In the genomic region with DNA sequence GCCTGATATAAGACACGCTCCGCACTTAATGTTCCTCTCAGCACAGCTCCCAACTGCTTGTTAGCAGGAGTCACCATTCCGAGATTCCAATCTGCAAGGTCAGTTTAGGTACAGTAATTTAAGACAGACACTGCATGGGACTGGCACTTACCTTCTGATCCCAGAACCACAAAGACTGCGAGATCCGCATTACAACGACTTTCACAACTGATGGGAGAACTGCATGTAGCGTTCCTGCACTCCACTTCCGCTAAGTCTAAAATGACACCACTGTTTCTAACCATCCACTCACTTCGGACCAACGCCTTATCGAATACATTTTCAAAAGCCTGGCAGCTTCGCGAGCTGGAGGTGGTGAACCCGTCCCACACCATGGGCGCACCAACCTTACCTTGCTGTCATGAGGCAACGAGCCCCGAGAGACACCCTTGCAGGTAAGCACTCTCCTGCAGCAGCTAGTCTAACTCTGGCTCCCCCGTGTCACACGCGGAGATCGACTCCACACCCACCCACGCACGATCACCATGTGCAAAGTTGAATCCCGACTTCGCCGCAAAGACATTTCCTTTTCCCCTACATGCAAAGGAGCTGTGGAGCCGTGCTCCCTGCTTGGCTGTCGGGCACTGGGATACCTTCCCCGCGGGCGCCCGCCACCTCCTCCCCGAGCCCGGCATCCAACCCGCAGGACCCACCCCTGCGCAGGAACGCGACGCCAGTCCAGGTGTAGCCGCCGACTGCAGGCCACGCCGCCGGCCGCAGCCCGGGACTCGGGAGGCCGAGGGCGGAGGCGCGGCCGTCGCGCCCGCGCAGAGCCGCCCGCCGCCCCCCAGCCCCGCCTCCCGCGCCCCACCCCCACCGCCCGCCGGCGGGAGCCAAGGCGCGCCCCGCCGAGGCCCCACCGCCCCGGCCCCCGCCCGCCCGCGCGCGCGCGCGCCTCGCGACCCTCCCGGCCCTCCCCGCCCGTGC, we compare ENCODE assay signal across 8 cellular contexts. TPM values are rescaled to one million over a fixed set of nuclear protein-coding genes. Genes with fewer than 3 reads are reported as not detected.
A peak's percentile ranks its signal among the peaks of the same experiment; 100 is the strongest.
DNase-seq lines count a peak whose midpoint lies in the region; ATAC-seq and TF ChIP-seq lines count a peak whose summit lies in the region.

No MANE protein-coding gene starts in this region.

- intact Hi-C loops in CD4-positive, alpha-beta memory T cell (cut with micrococcal nuclease): loop anchor here (2.0 to 10.0 kb wide), 2 partner anchors 116 to 1540 kb away; partner anchors contain the start of genes ARF1 and NUP133

- peak overlapping the region; percentile 63 for H3K27ac ChIP-seq in CD4-positive, alpha-beta memory T cell (ENCODE audit: low read depth, low read length)
- peak overlapping the region; percentile 42 for H3K27ac ChIP-seq in neural cell (ENCODE audit: low read length)
- peak overlapping the region; percentile 49 for H3K27ac ChIP-seq in stomach smooth muscle (ENCODE audit: low read length)

- H4K20me1 ChIP-seq in neural cell (ENCODE audit: insufficient read depth): no peaks in the 10 kb centered on the region

- no peak overlapping the region for H2AFZ ChIP-seq in neural cell (ENCODE audit: low read depth, low read length)

- H3K9me3 ChIP-seq in CD4-positive, alpha-beta memory T cell (ENCODE audit: control insufficient read depth in 1 of 2, low read length in 2 of 2): no peaks in the 10 kb centered on the region
- H3K9me3 ChIP-seq in neural cell (ENCODE audit: low read length): no peaks in the 10 kb centered on the region
- H3K9me3 ChIP-seq in stomach smooth muscle (ENCODE audit: control insufficient read depth in 2 of 2, low read length in 2 of 2): no peaks in the 10 kb centered on the region

- H3F3A ChIP-seq in neural cell (ENCODE audit: insufficient read depth, low read length, poor library complexity, severe bottlenecking): no peaks in the 10 kb centered on the region

- no peaks in the 10 kb centered on the region for H3K27me3 ChIP-seq in CD4-positive, alpha-beta memory T cell (ENCODE audit: insufficient read depth, low read length)
- no peaks in the 10 kb centered on the region for H3K27me3 ChIP-seq in neural cell (ENCODE audit: insufficient read depth, low read depth, low read length)
- no peaks in the 10 kb centered on the region for H3K27me3 ChIP-seq in stomach smooth muscle (ENCODE audit: control insufficient read depth in 1 of 2, insufficient read depth in 2 of 2, low read length in 2 of 2)

- TF ChIP-seq EP300 in neural cell (conservative IDR thresholded peaks at IDR 0.05; ENCODE audit: poor library complexity, severe bottlenecking): no peak

- peaks cover 39% of the 10 kb centered on the region for H3K79me2 ChIP-seq in neural cell (replicated peaks; ENCODE audit: insufficient read depth, low read length)

- no peaks in the 10 kb centered on the region for H3K36me3 ChIP-seq in CD4-positive, alpha-beta memory T cell (ENCODE audit: insufficient read depth, low read length)
- H3K36me3 ChIP-seq in neural cell (ENCODE audit: insufficient read depth, low read length) (no peaks in the 10 kb centered on the region), stomach smooth muscle (ENCODE audit: control insufficient read depth in 2 of 2, insufficient read depth in 2 of 2, low read length in 2 of 2) (no peaks in the 10 kb centered on the region)

- peak overlapping the region; percentile 62 to 67 for H3K4me3 ChIP-seq in CD4-positive, alpha-beta memory T cell (ENCODE audit: low read length in 2 of 2)
- H3K4me3 ChIP-seq in neural cell (ENCODE audit: low read length) (peak overlapping the region; percentile 98), stomach smooth muscle (ENCODE audit: low read length in 2 of 2) (peak overlapping the region; percentile 86 to 96)

- peaks cover 51% of the 10 kb centered on the region for H3K4me1 ChIP-seq in CD4-positive, alpha-beta memory T cell (ENCODE audit: insufficient read depth, low read length)
- peaks cover 23% of the 10 kb centered on the region for H3K4me1 ChIP-seq in stomach smooth muscle (ENCODE audit: control insufficient read depth, insufficient read depth, low read length)

- TF ChIP-seq CTCF in neural cell (IDR thresholded peaks at IDR 0.05; ENCODE audit: poor library complexity, severe bottlenecking): no peak

- TF ChIP-seq RAD21 in neural cell (conservative IDR thresholded peaks at IDR 0.05): peak; percentile 56

- POLR2A ChIA-PET in CD4-positive, alpha-beta memory T cell (lab: Charles Lee; ENCODE audit: partially characterized antibody): interaction anchor here (0.6 to 7.2 kb wide), 4 partner anchors 25 to 283 kb away, joined by 3 to 104 read pairs (median 5); partner anchors contain the start of genes ABCB10 and CCSAP

- H3K4me2 ChIP-seq in neural cell (ENCODE audit: low read length): peak overlapping the region; percentile 74

- no peaks in the 10 kb centered on the region for H3K27me3 Mint-ChIP-seq in CD4-positive, alpha-beta memory T cell
- no peaks in the 10 kb centered on the region for H3K27me3 Mint-ChIP-seq in activated T-helper 17 cell treated with anti-CD3 and anti-CD28 coated beads, Interleukin-2, amount 50 U/mL, for 72 hours

- peaks cover 7 to 14% of the 10 kb centered on the region in 2 donors for H3K36me3 Mint-ChIP-seq in CD4-positive, alpha-beta memory T cell
- H3K36me3 Mint-ChIP-seq in activated T-helper 17 cell treated with anti-CD3 and anti-CD28 coated beads, Interleukin-2, amount 50 U/mL, for 72 hours (ENCODE audit: low read depth): peaks cover 35% of the 10 kb centered on the region

- peaks cover 40 to 70% (median 58%) of the 10 kb centered on the region in 4 donors for H3K4me1 Mint-ChIP-seq in CD4-positive, alpha-beta memory T cell
- peaks cover 42% of the 10 kb centered on the region for H3K4me1 Mint-ChIP-seq in activated T-helper 17 cell treated with anti-CD3 and anti-CD28 coated beads, Interleukin-2, amount 50 U/mL, for 72 hours

- CTCF ChIA-PET in CD4-positive, alpha-beta memory T cell (lab: Charles Lee; ENCODE audit: partially characterized antibody): interaction anchor here (1.4 to 5.1 kb wide), 2 partner anchors 66 to 1018 kb away, joined by 3 to 37 read pairs; partner anchors contain the start of gene ABCB10

- peak overlapping the region; percentile 48 to 97 (median 92) for H3K27ac Mint-ChIP-seq in CD4-positive, alpha-beta memory T cell
- peak overlapping the region; percentile 83 for H3K27ac Mint-ChIP-seq in activated T-helper 17 cell treated with anti-CD3 and anti-CD28 coated beads, Interleukin-2, amount 50 U/mL, for 72 hours

- peak; percentile 32 to 67 (median 41) for DNase-seq in CD4-positive, alpha-beta memory T cell
- DNase-seq in fibroblast of peridontal ligament (ENCODE audit: extremely low read depth): peak; percentile 48

- H3K9ac ChIP-seq in neural cell (ENCODE audit: low read length) (peak overlapping the region; percentile 66), stomach smooth muscle (ENCODE audit: low read length in 2 of 2) (peak overlapping the region; percentile 74 to 90)

- no peaks in the 10 kb centered on the region for H3K9me2 ChIP-seq in neural cell (ENCODE audit: insufficient read depth, low read length)

- ATAC-seq in GM19438 (IDR thresholded peaks at IDR 0.05; ENCODE audit: low read depth, unreplicated experiment): peak; percentile 37
- peak; percentile 23 for ATAC-seq in HG03565 (IDR thresholded peaks at IDR 0.05; ENCODE audit: unreplicated experiment)
- peak; percentile 42 for ATAC-seq in activated T-helper 17 cell treated with anti-CD3 and anti-CD28 coated beads, Interleukin-2, amount 50 U/mL, for 72 hours (replicated peaks)

- H3K9me3 Mint-ChIP-seq in CD4-positive, alpha-beta memory T cell: no peaks in the 10 kb centered on the region
- no peaks in the 10 kb centered on the region for H3K9me3 Mint-ChIP-seq in activated T-helper 17 cell treated with anti-CD3 and anti-CD28 coated beads, Interleukin-2, amount 50 U/mL, for 72 hours

- H3K4me3 Mint-ChIP-seq in CD4-positive, alpha-beta memory T cell: peak overlapping the region; percentile 91 to 98 (median 94)
- peak overlapping the region; percentile 92 for H3K4me3 Mint-ChIP-seq in activated T-helper 17 cell treated with anti-CD3 and anti-CD28 coated beads, Interleukin-2, amount 50 U/mL, for 72 hours

TF ChIP-seq in PFSK-1, 5 proteins besides CTCF, POLR2A, EP300 and RAD21:
- peak; percentile 81; the same call in 1 of the 2 replicates for TF ChIP-seq SIN3A (IDR thresholded peaks at IDR 0.05; ENCODE audit: borderline replicate concordance, insufficient read depth, low read length)
- no peak for TF ChIP-seq POLR2AphosphoS5 (IDR thresholded peaks at IDR 0.05; ENCODE audit: low read depth, low read length)
- peak; percentile 28 for TF ChIP-seq FOXP2 (optimal IDR thresholded peaks at IDR 0.05; ENCODE audit: borderline replicate concordance, extremely low read depth, extremely low read length, insufficient read depth)
- TF ChIP-seq TAF1 (IDR thresholded peaks at IDR 0.05; ENCODE audit: borderline replicate concordance, insufficient read depth, low read length): peak; percentile 38; the same call in 1 of the 2 replicates

TF ChIP-seq in neural cell, 6 proteins besides CTCF, POLR2A, EP300 and RAD21 (continues in another document):
- peak; percentile 53 for TF ChIP-seq SMC3 (conservative IDR thresholded peaks at IDR 0.05; ENCODE audit: poor library complexity)
- TF ChIP-seq EZH2 (IDR thresholded peaks at IDR 0.05; ENCODE audit: borderline replicate concordance, insufficient read depth, low read length, poor library complexity, severe bottlenecking): no peak
- no peak for TF ChIP-seq TAF1 (IDR thresholded peaks at IDR 0.05; ENCODE audit: low read depth)
- peak; percentile 95 for TF ChIP-seq MXI1 (conservative IDR thresholded peaks at IDR 0.05; ENCODE audit: poor library complexity, severe bottlenecking)

RNA-seq across cellular contexts. Expression of gene TAF5L, which starts 0.7 kb away (rescaled TPM):
- total RNA-seq in CD4-positive, alpha-beta memory T cell: 10 to 100 TPM; 20.7 to 21.3 TPM
- 1 to 10 TPM; 4.3 to 7.1 TPM for polyA plus RNA-seq in CD4-positive, alpha-beta memory T cell
- 24.8 TPM for polyA plus RNA-seq in PFSK-1 (2012; ENCODE audit: insufficient read length, low read depth)
- total RNA-seq in activated T-helper 17 cell treated with anti-CD3 and anti-CD28 coated beads, Interleukin-2, amount 50 U/mL, for 72 hours: 10 to 100 TPM; 14.1 to 25.0 TPM
- polyA plus RNA-seq in neural cell: 18.5 and 22.6 TPM in 2 replicates
- 29.5 and 31.4 TPM in 2 replicates for polyA minus RNA-seq in neural cell

RNA-seq across cellular contexts. Expression of gene URB2, which starts 0.9 kb away (rescaled TPM):
- total RNA-seq in CD4-positive, alpha-beta memory T cell: 1 to 10 TPM; 8.5 to 9.4 TPM
- polyA plus RNA-seq in CD4-positive, alpha-beta memory T cell: 1 to 10 TPM; 3.5 to 7.2 TPM
- 8.5 TPM for polyA plus RNA-seq in PFSK-1 (2012; ENCODE audit: insufficient read length, low read depth)
- total RNA-seq in activated T-helper 17 cell treated with anti-CD3 and anti-CD28 coated beads, Interleukin-2, amount 50 U/mL, for 72 hours: 10 to 100 TPM in 1 of 2 donors, 1 to 10 TPM in 1; 8.6 to 19.6 TPM
- 5.1 and 5.7 TPM in 2 replicates for polyA plus RNA-seq in neural cell
- polyA minus RNA-seq in neural cell: 17.5 and 18.0 TPM in 2 replicates

Comparison
In these comparisons a context has a peak if more than half of its experiments do, and no peak if none do; other contexts are left out.
1. Peak in every context shown above with its lines: DNase-seq, ATAC-seq, H3K4me3 ChIP-seq and H3K27ac ChIP-seq.